In the genomic region with DNA sequence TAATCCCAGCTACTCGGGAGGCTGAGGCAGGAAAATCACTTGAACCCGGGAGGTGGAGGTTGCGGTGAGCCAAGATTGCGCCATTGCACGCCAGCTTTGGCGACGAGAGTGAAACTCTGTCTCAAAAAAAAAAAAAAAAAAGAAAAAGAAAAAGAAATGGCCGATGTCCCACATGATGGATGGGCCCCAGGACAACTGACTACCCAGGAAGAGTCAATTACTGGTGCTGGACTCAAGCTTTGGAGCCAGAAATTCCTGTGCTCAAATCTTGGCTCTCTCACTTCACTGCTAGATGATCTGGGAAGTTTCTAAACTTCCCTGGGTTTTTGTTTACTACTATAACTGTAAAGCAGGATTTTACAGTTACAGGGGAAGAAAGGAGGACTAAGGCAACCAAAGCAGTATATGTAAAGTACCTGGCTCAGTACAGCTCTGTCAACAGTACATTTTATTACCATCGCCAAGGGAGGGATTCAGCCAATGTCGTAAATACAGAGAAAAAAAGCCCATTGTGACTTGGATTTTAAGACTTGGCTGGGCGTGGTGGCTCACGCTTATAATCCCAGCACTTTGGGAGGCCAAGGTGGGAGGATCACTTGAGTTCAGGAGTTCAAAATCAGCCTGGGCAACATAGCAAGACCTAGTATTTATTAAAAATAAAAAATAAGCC, we compare ENCODE assay signal across 1 cellular context.
TF ChIP-seq lines count a peak whose summit lies in the region.

No MANE protein-coding gene starts in this region.

TF ChIP-seq in HepG2, 621 proteins besides CTCF, POLR2A, EP300 and RAD21:
- TF ChIP-seq GLI4 (CRISPR knock-in tag; IDR thresholded peaks at IDR 0.05; ENCODE audit: borderline replicate concordance) (no peak), ZNF326 (CRISPR knock-in tag; IDR thresholded peaks at IDR 0.05; ENCODE audit: borderline replicate concordance) (no peak), ZNF274 (CRISPR knock-in tag; IDR thresholded peaks at IDR 0.05) (no peak), ZNF562 (CRISPR knock-in tag; IDR thresholded peaks at IDR 0.05; ENCODE audit: borderline replicate concordance) (no peak), AKAP8 (CRISPR knock-in tag; IDR thresholded peaks at IDR 0.05) (no peak), ZNF549 (CRISPR knock-in tag; IDR thresholded peaks at IDR 0.05) (no peak), DZIP1 (CRISPR knock-in tag; IDR thresholded peaks at IDR 0.05) (no peak), HMGA1 (CRISPR knock-in tag; conservative IDR thresholded peaks at IDR 0.05) (no peak), NFE2L2 (IDR thresholded peaks at IDR 0.05; ENCODE audit: low read length) (no peak), POLR2G (IDR thresholded peaks at IDR 0.05; ENCODE audit: low read depth, low read length) (no peak), RARA (CRISPR knock-in tag; IDR thresholded peaks at IDR 0.05) (no peak), RBAK (CRISPR knock-in tag; IDR thresholded peaks at IDR 0.05) (no peak), ZNF496 (CRISPR knock-in tag; IDR thresholded peaks at IDR 0.05; ENCODE audit: insufficient replicate concordance) (no peak), DMAP1 (CRISPR knock-in tag; IDR thresholded peaks at IDR 0.05) (no peak), RXRA (CRISPR knock-in tag; IDR thresholded peaks at IDR 0.05) (no peak)
- TF ChIP-seq, protein P1, sequence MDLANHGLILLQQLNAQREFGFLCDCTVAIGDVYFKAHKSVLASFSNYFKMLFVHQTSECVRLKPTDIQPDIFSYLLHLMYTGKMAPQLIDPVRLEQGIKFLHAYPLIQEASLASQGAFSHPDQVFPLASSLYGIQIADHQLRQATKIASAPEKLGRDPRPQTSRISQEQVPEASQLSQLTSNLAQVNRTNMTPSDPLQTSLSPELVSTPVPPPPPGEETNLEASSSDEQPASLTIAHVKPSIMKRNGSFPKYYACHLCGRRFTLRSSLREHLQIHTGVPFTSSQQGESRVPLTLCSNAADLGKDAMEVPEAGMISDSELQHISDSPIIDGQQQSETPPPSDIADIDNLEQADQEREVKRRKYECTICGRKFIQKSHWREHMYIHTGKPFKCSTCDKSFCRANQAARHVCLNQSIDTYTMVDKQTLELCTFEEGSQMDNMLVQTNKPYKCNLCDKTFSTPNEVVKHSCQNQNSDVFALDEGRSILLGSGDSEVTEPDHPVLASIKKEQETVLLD (CRISPR knock-in tag; IDR thresholded peaks at IDR 0.05; ENCODE audit: low read depth) = no peak
- TF ChIP-seq, protein P2, sequence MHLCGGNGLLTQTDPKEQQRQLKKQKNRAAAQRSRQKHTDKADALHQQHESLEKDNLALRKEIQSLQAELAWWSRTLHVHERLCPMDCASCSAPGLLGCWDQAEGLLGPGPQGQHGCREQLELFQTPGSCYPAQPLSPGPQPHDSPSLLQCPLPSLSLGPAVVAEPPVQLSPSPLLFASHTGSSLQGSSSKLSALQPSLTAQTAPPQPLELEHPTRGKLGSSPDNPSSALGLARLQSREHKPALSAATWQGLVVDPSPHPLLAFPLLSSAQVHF (CRISPR knock-in tag; IDR thresholded peaks at IDR 0.05) = no peak
- TF ChIP-seq, protein P3, sequence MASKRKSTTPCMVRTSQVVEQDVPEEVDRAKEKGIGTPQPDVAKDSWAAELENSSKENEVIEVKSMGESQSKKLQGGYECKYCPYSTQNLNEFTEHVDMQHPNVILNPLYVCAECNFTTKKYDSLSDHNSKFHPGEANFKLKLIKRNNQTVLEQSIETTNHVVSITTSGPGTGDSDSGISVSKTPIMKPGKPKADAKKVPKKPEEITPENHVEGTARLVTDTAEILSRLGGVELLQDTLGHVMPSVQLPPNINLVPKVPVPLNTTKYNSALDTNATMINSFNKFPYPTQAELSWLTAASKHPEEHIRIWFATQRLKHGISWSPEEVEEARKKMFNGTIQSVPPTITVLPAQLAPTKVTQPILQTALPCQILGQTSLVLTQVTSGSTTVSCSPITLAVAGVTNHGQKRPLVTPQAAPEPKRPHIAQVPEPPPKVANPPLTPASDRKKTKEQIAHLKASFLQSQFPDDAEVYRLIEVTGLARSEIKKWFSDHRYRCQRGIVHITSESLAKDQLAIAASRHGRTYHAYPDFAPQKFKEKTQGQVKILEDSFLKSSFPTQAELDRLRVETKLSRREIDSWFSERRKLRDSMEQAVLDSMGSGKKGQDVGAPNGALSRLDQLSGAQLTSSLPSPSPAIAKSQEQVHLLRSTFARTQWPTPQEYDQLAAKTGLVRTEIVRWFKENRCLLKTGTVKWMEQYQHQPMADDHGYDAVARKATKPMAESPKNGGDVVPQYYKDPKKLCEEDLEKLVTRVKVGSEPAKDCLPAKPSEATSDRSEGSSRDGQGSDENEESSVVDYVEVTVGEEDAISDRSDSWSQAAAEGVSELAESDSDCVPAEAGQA (IDR thresholded peaks at IDR 0.05; ENCODE audit: low read depth) = no peak
- TF ChIP-seq, protein P3 (CRISPR knock-in tag; IDR thresholded peaks at IDR 0.05; ENCODE audit: borderline replicate concordance) = no peak
